Comparison of ENCODE assay signal across 16 cellular contexts in genomic region chr3:178676942-178677606, GRCh38.
DNase-seq lines count a peak whose midpoint lies in the region; ATAC-seq, FAIRE-seq and TF ChIP-seq lines count a peak whose summit lies in the region.
"Had no signal": no experiment of that assay in that cellular context is flagged by ENCODE, and none has a peak within 500 bp of the region (broad histone marks: within the 10 kb centered on the region; RNA-seq: fewer than 3 reads in every experiment).

No MANE protein-coding gene starts in this region.

- ATAC-seq in GM18858 (IDR thresholded peaks at IDR 0.05; ENCODE audit: unreplicated experiment) (peak; percentile 54), GM21360 (IDR thresholded peaks at IDR 0.05; ENCODE audit: unreplicated experiment) (peak; percentile 51), HG02970 (IDR thresholded peaks at IDR 0.05; ENCODE audit: low FRiP score, unreplicated experiment) (peak; percentile 45), GM12878 (peak; percentile 79)
- ATAC-seq: gastrocnemius medialis had no signal

- WGBS in GM12878 (ENCODE audit: insufficient coverage, insufficient replicate concordance, low lambda C conversion rate, missing lambda C conversion rate): 39% methylated on average over 7 of the region's 7 CpGs

- RAD21 ChIA-PET in GM12878 (lab: Charles Lee; ENCODE audit: unreplicated experiment): interaction anchor here (0.5 to 1.1 kb wide), 8 partner anchors 9 to 242 kb away, joined by 3 to 5 read pairs (median 3); no protein-coding TSS in a partner anchor

- CTCF ChIA-PET in GM12878 (lab: Yijun Ruan, JAX): interaction anchor here (1.2 kb wide), 1 partner anchor 16 kb away, joined by 5 read pairs; no protein-coding TSS in a partner anchor

- H3K4me3 Mint-ChIP-seq in activated T-helper 2 cell treated with anti-CD3 and anti-CD28 coated beads, Interferon-gamma antibody, Interleukin-2, Interleukin-4, amounts not matched to agents 10 μg/mL and 5 μg/mL and 100 μg/mL, durations not matched to agents 14 hours and 24 hours and 36 hours (ENCODE audit: low read depth): no peak overlapping the region
- H3K4me3 Mint-ChIP-seq: activated CD4-positive, alpha-beta memory T cell treated with anti-CD3 and anti-CD28 coated beads for 36 hours; activated naive CD8-positive, alpha-beta T cell treated with anti-CD3 and anti-CD28 coated beads, Interleukin-2, amount 10 ng/mL, durations not matched to agents 7 days and 5 days; CD8-positive, alpha-beta memory T cell; T-helper 1 cell treated with Interleukin-12 subunit alpha and Interleukin-12 subunit beta and Interleukin-4 antibody, amounts not matched to agents 30 μg/mL and 1 μg/mL, for 36 hours had no signal

- SMC1A ChIA-PET in GM12878 (lab: Charles Lee; ENCODE audit: uncharacterized antibody, unreplicated experiment): interaction anchor here (0.6 to 2.2 kb wide), 4 partner anchors 11 to 196 kb away, joined by 3 to 6 read pairs (median 3); no protein-coding TSS in a partner anchor

- H3K4me1 ChIP-seq in GM12878 (ENCODE audit: control insufficient read depth, insufficient read depth, low read length): peaks cover 18% of the 10 kb centered on the region
- H3K4me1 ChIP-seq: gastrocnemius medialis had no signal

- in situ Hi-C loops in GM12878 (cut with MboI): no loop called here

- H3K27me3 Mint-ChIP-seq in activated T-helper 2 cell treated with anti-CD3 and anti-CD28 coated beads, Interferon-gamma antibody, Interleukin-2, Interleukin-4, amounts not matched to agents 10 μg/mL and 5 μg/mL and 100 μg/mL, durations not matched to agents 14 hours and 24 hours and 36 hours (ENCODE audit: low read depth): no peaks in the 10 kb centered on the region
- H3K27me3 Mint-ChIP-seq: activated CD4-positive, alpha-beta memory T cell treated with anti-CD3 and anti-CD28 coated beads for 36 hours; activated naive CD8-positive, alpha-beta T cell treated with anti-CD3 and anti-CD28 coated beads, Interleukin-2, amount 10 ng/mL, durations not matched to agents 7 days and 5 days had no signal

- TF ChIP-seq RAD21 in GM12878 (IDR thresholded peaks at IDR 0.05; ENCODE audit: insufficient read depth, low read depth, low read length): peak; percentile 24; the same call in 1 of the 2 replicates

- H3K27ac Mint-ChIP-seq in activated T-helper 2 cell treated with anti-CD3 and anti-CD28 coated beads, Interferon-gamma antibody, Interleukin-2, Interleukin-4, amounts not matched to agents 10 μg/mL and 5 μg/mL and 100 μg/mL, durations not matched to agents 14 hours and 24 hours and 36 hours: no peak overlapping the region
- H3K27ac Mint-ChIP-seq: activated CD4-positive, alpha-beta memory T cell treated with anti-CD3 and anti-CD28 coated beads for 36 hours; activated naive CD8-positive, alpha-beta T cell treated with anti-CD3 and anti-CD28 coated beads, Interleukin-2, amount 10 ng/mL, durations not matched to agents 7 days and 5 days; CD8-positive, alpha-beta memory T cell; T-helper 1 cell treated with Interleukin-12 subunit alpha and Interleukin-12 subunit beta and Interleukin-4 antibody, amounts not matched to agents 30 μg/mL and 1 μg/mL, for 36 hours had no signal

- peak overlapping the region; percentile 45; the same call in 1 of the 2 replicates for H3K27ac ChIP-seq in GM12878 (ENCODE audit: control insufficient read depth, insufficient read depth)
- H3K27ac ChIP-seq: dorsolateral prefrontal cortex, gastrocnemius medialis had no signal

- H3K36me3 Mint-ChIP-seq in activated T-helper 2 cell treated with anti-CD3 and anti-CD28 coated beads, Interferon-gamma antibody, Interleukin-2, Interleukin-4, amounts not matched to agents 10 μg/mL and 5 μg/mL and 100 μg/mL, durations not matched to agents 14 hours and 24 hours and 36 hours (ENCODE audit: low read depth): no peaks in the 10 kb centered on the region
- H3K36me3 Mint-ChIP-seq: activated CD4-positive, alpha-beta memory T cell treated with anti-CD3 and anti-CD28 coated beads for 36 hours; activated naive CD8-positive, alpha-beta T cell treated with anti-CD3 and anti-CD28 coated beads, Interleukin-2, amount 10 ng/mL, durations not matched to agents 7 days and 5 days; CD8-positive, alpha-beta memory T cell had no signal

- POLR2A ChIA-PET in GM12878 (lab: Charles Lee): interaction anchor here (0.6 kb wide), 1 partner anchor 16 kb away, joined by 4 read pairs; no protein-coding TSS in a partner anchor

- peak in 1 of 2 experiments; percentile 25; a peak in 1 of 4 replicates for TF ChIP-seq EP300 in GM12878 (IDR thresholded peaks at IDR 0.05; ENCODE audit: borderline replicate concordance in 1 of 2, control insufficient read depth in 1 of 2, low read depth in 2 of 2, low read length in 2 of 2)

- BruUV-seq in GM12878 (replicated peaks; lab: Mats Ljungman, UMichigan): no TSS peak

- H3K9ac ChIP-seq in GM12878 (ENCODE audit: control insufficient read depth, insufficient read depth, low read length): no peak overlapping the region

- no peak for TF ChIP-seq CTCF in GM12878 (IDR thresholded peaks at IDR 0.05 in 2 of 3, conservative IDR thresholded peaks at IDR 0.05 in 1 of 3; ENCODE audit: control insufficient read depth in 2 of 3, extremely low read depth in 1 of 3, insufficient read depth in 1 of 3, low read depth in 3 of 3, low read length in 3 of 3)

- intact Hi-C loops in GM12878 (cut with micrococcal nuclease; ENCODE audit: unreplicated experiment): no loop called here
- intact Hi-C loops in activated T-helper 2 cell treated with anti-CD3 and anti-CD28 coated beads, Interferon-gamma antibody, Interleukin-2, Interleukin-4, amounts not matched to agents 10 μg/mL and 5 μg/mL and 100 μg/mL, durations not matched to agents 14 hours and 24 hours and 36 hours (cut with micrococcal nuclease): no loop called here

- peak overlapping the region; percentile 2 for H2AFZ ChIP-seq in GM12878 (ENCODE audit: control insufficient read depth, low read depth, low read length)

- no peak for DNase-seq in GM12878 (ENCODE audit: low read depth, low spot score)
- no peak for DNase-seq in H7
- no peak for DNase-seq in HUDEP-2 (lab: John Stamatoyannopoulos, UW; ENCODE audit: unreplicated experiment in 76 of 76)
- DNase-seq in activated T-helper 2 cell treated with anti-CD3 and anti-CD28 coated beads, Interferon-gamma antibody, Interleukin-2, Interleukin-4, amounts not matched to agents 10 μg/mL and 5 μg/mL and 100 μg/mL, durations not matched to agents 14 hours and 24 hours and 36 hours (ENCODE audit: low spot score): no peak
- no peak for DNase-seq in activated effector memory CD4-positive, alpha-beta T cell treated with anti-CD3 and anti-CD28 coated beads, Interleukin-2, amount 50 U/mL, for 16 hours
- DNase-seq: activated CD4-positive, alpha-beta memory T cell treated with anti-CD3 and anti-CD28 coated beads for 36 hours; activated naive CD8-positive, alpha-beta T cell treated with anti-CD3 and anti-CD28 coated beads, Interleukin-2, amount 10 ng/mL, durations not matched to agents 7 days and 5 days; CD8-positive, alpha-beta memory T cell; dorsolateral prefrontal cortex; gastrocnemius medialis; left cardiac atrium; stimulated activated naive CD4-positive, alpha-beta T cell had no signal

- no peaks in the 10 kb centered on the region for H3K36me3 ChIP-seq in GM12878 (ENCODE audit: control insufficient read depth in 2 of 2, insufficient read depth in 2 of 2, low read length in 1 of 2)
- H3K36me3 ChIP-seq in H7 (replicated peaks; ENCODE audit: control insufficient read depth, insufficient read depth, low read length): no peaks in the 10 kb centered on the region
- H3K36me3 ChIP-seq: gastrocnemius medialis had no signal

- H3K27me3 ChIP-seq in GM12878 (replicated peaks in 1 of 2; ENCODE audit: control insufficient read depth in 2 of 2, insufficient read depth in 2 of 2, low read length in 1 of 2) (no peaks in the 10 kb centered on the region), H7 (ENCODE audit: control insufficient read depth, insufficient read depth, low read length) (no peaks in the 10 kb centered on the region)
- H3K27me3 ChIP-seq: dorsolateral prefrontal cortex, gastrocnemius medialis had no signal

- no peaks in the 10 kb centered on the region for H3K4me1 Mint-ChIP-seq in activated T-helper 2 cell treated with anti-CD3 and anti-CD28 coated beads, Interferon-gamma antibody, Interleukin-2, Interleukin-4, amounts not matched to agents 10 μg/mL and 5 μg/mL and 100 μg/mL, durations not matched to agents 14 hours and 24 hours and 36 hours (ENCODE audit: low read depth)
- H3K4me1 Mint-ChIP-seq: activated naive CD8-positive, alpha-beta T cell treated with anti-CD3 and anti-CD28 coated beads, Interleukin-2, amount 10 ng/mL, durations not matched to agents 7 days and 5 days; CD8-positive, alpha-beta memory T cell had no signal

- H3K79me2 ChIP-seq in GM12878 (ENCODE audit: control insufficient read depth, insufficient read depth, low read length): no peaks in the 10 kb centered on the region

- H3K9me3 ChIP-seq in GM12878 (replicated peaks; ENCODE audit: control insufficient read depth, insufficient read depth, low read length): peaks cover 2% of the 10 kb centered on the region; the same call in 2 of the 3 replicates
- H3K9me3 ChIP-seq: gastrocnemius medialis had no signal

- peak overlapping the region; percentile 11 for H3K4me2 ChIP-seq in GM12878 (ENCODE audit: control insufficient read depth, insufficient read depth)

- no peak for TF ChIP-seq POLR2A in GM12878 (IDR thresholded peaks at IDR 0.05; ENCODE audit: low read depth, low read length)

- no peak overlapping the region for H3K4me3 ChIP-seq in GM12878
- no peak overlapping the region for H3K4me3 ChIP-seq in H7 (ENCODE audit: insufficient read depth, low read depth, low read length)
- H3K4me3 ChIP-seq: dorsolateral prefrontal cortex, gastrocnemius medialis had no signal

- no peak for FAIRE-seq in GM12878 (lab: Jason Lieb, UNC)

- no peaks in the 10 kb centered on the region for H4K20me1 ChIP-seq in GM12878 (ENCODE audit: control insufficient read depth, insufficient read depth)

- H3K9me3 Mint-ChIP-seq in activated T-helper 2 cell treated with anti-CD3 and anti-CD28 coated beads, Interferon-gamma antibody, Interleukin-2, Interleukin-4, amounts not matched to agents 10 μg/mL and 5 μg/mL and 100 μg/mL, durations not matched to agents 14 hours and 24 hours and 36 hours: no peaks in the 10 kb centered on the region
- H3K9me3 Mint-ChIP-seq: activated CD4-positive, alpha-beta memory T cell treated with anti-CD3 and anti-CD28 coated beads for 36 hours; activated naive CD8-positive, alpha-beta T cell treated with anti-CD3 and anti-CD28 coated beads, Interleukin-2, amount 10 ng/mL, durations not matched to agents 7 days and 5 days; T-helper 1 cell treated with Interleukin-12 subunit alpha and Interleukin-12 subunit beta and Interleukin-4 antibody, amounts not matched to agents 30 μg/mL and 1 μg/mL, for 36 hours had no signal

TF ChIP-seq in GM12878, 131 proteins besides CTCF, POLR2A, EP300 and RAD21 (continues in another document):
- no peak for TF ChIP-seq RBBP5 (conservative IDR thresholded peaks at IDR 0.05)
- no peak for TF ChIP-seq ZZZ3 (IDR thresholded peaks at IDR 0.05; ENCODE audit: control insufficient read depth, insufficient read length, low read depth)
- no peak for TF ChIP-seq BRCA1 (IDR thresholded peaks at IDR 0.05; ENCODE audit: low read depth, low read length)
